ENCODE assay signal across 1 cellular context in the genomic region with DNA sequence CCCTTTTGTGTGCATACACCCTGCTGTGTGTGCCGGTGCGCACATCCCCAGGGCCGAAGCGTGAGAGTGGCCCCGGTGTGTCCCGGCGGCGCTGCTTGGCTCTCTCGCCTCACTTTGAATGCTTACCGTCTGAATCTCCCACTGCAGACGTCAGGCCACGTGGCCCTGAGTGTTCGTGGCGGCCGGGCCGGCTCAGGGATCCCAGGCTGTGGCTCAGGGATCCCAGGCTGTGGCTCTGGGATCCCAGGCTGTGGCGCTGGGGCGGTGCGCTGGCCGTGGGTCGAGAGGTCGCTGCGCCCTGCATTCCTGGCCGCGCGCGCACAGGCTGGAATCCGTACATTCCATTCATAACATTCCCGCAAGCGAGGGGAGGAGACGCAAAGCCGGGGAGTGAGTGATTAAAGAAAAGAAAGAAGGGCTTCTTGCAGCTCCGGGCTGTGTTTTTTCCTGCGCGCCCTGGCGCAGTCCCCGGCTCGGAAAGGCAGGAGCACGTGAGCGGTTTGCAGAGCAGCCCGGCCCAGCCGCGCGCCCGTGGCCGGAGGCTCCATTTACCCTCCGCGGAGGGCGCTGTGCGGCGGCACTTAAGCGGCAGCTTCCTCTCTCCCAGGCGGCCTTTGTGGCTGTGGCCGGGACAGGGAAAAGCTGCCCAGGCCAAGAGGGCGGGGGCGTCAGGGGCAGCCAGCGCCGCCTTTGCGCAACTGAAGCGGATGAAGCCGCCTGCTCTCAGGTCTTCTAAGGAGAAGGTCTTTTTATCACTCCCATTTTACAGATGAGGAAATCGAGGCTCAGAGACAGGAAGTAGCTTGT.
TF ChIP-seq lines count a peak whose summit lies in the region.

No MANE protein-coding gene starts in this region.

TF ChIP-seq in HepG2, 621 proteins besides CTCF, POLR2A, EP300 and RAD21 (continued from another document and continues in another):
- TF ChIP-seq, protein P1, sequence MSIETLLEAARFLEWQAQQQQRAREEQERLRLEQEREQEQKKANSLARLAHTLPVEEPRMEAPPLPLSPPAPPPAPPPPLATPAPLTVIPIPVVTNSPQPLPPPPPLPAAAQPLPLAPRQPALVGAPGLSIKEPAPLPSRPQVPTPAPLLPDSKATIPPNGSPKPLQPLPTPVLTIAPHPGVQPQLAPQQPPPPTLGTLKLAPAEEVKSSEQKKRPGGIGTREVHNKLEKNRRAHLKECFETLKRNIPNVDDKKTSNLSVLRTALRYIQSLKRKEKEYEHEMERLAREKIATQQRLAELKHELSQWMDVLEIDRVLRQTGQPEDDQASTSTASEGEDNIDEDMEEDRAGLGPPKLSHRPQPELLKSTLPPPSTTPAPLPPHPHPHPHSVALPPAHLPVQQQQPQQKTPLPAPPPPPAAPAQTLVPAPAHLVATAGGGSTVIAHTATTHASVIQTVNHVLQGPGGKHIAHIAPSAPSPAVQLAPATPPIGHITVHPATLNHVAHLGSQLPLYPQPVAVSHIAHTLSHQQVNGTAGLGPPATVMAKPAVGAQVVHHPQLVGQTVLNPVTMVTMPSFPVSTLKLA (IDR thresholded peaks at IDR 0.05): 0 out of 2 replicates have a peak, but pooled peaks have one; percentile 7
- TF ChIP-seq ONECUT2 (CRISPR knock-in tag; IDR thresholded peaks at IDR 0.05) (no peak), TP53 (CRISPR knock-in tag; conservative IDR thresholded peaks at IDR 0.05) (no peak), SP4 (CRISPR knock-in tag; IDR thresholded peaks at IDR 0.05) (no peak; the same call in 1 of the 2 replicates), CREM (IDR thresholded peaks at IDR 0.05) (no peak), CREM (CRISPR knock-in tag; IDR thresholded peaks at IDR 0.05) (no peak), HOXA9 (CRISPR knock-in tag; IDR thresholded peaks at IDR 0.05; ENCODE audit: borderline replicate concordance) (no peak), NR2C2 (CRISPR knock-in tag; IDR thresholded peaks at IDR 0.05; ENCODE audit: borderline replicate concordance) (peak; percentile 29; the same call in 1 of the 2 replicates), FOXJ3 (CRISPR knock-in tag; IDR thresholded peaks at IDR 0.05; ENCODE audit: borderline replicate concordance) (peak; percentile 55; the same call in 1 of the 2 replicates), RFXANK (CRISPR knock-in tag; IDR thresholded peaks at IDR 0.05) (0 out of 2 replicates have a peak, but pooled peaks have one; percentile 22), KDM5B (CRISPR knock-in tag; IDR thresholded peaks at IDR 0.05; ENCODE audit: borderline replicate concordance) (peak; percentile 83; the same call in 1 of the 2 replicates), GZF1 (CRISPR knock-in tag; IDR thresholded peaks at IDR 0.05) (peak; percentile 91; the same call in 1 of the 2 replicates), ZNF709 (CRISPR knock-in tag; IDR thresholded peaks at IDR 0.05) (peak; percentile 48; the same call in 1 of the 2 replicates), ZNF761 (CRISPR knock-in tag; conservative IDR thresholded peaks at IDR 0.05) (0 out of 2 replicates have a peak, but pooled peaks have one; percentile 80), GATAD1 (CRISPR knock-in tag; IDR thresholded peaks at IDR 0.05) (peak; percentile 42; the same call in 1 of the 2 replicates), KDM4B (CRISPR knock-in tag; IDR thresholded peaks at IDR 0.05) (peak; percentile 45; the same call in 1 of the 2 replicates), HNRNPLL (IDR thresholded peaks at IDR 0.05; ENCODE audit: low read depth, low read length, poor library complexity, severe bottlenecking) (peak; percentile 67)
- TF ChIP-seq, protein P2, sequence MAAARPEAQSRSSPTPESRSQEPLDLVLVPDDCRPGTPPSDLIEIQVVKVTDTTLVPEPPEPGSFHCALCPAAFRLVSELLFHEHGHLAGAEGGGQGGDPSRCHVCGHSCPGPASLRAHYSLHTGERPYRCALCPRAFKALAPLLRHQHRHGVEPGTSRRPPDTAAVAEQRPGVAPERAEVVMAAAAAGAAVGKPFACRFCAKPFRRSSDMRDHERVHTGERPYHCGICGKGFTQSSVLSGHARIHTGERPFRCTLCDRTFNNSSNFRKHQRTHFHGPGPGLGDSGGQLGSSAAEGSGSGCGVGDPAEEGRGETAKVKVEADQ (CRISPR knock-in tag; IDR thresholded peaks at IDR 0.05; ENCODE audit: borderline replicate concordance): no peak
- TF ChIP-seq, protein P3, sequence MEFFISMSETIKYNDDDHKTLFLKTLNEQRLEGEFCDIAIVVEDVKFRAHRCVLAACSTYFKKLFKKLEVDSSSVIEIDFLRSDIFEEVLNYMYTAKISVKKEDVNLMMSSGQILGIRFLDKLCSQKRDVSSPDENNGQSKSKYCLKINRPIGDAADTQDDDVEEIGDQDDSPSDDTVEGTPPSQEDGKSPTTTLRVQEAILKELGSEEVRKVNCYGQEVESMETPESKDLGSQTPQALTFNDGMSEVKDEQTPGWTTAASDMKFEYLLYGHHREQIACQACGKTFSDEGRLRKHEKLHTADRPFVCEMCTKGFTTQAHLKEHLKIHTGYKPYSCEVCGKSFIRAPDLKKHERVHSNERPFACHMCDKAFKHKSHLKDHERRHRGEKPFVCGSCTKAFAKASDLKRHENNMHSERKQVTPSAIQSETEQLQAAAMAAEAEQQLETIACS (CRISPR knock-in tag; IDR thresholded peaks at IDR 0.05): peak; percentile 94
- TF ChIP-seq, protein P4, sequence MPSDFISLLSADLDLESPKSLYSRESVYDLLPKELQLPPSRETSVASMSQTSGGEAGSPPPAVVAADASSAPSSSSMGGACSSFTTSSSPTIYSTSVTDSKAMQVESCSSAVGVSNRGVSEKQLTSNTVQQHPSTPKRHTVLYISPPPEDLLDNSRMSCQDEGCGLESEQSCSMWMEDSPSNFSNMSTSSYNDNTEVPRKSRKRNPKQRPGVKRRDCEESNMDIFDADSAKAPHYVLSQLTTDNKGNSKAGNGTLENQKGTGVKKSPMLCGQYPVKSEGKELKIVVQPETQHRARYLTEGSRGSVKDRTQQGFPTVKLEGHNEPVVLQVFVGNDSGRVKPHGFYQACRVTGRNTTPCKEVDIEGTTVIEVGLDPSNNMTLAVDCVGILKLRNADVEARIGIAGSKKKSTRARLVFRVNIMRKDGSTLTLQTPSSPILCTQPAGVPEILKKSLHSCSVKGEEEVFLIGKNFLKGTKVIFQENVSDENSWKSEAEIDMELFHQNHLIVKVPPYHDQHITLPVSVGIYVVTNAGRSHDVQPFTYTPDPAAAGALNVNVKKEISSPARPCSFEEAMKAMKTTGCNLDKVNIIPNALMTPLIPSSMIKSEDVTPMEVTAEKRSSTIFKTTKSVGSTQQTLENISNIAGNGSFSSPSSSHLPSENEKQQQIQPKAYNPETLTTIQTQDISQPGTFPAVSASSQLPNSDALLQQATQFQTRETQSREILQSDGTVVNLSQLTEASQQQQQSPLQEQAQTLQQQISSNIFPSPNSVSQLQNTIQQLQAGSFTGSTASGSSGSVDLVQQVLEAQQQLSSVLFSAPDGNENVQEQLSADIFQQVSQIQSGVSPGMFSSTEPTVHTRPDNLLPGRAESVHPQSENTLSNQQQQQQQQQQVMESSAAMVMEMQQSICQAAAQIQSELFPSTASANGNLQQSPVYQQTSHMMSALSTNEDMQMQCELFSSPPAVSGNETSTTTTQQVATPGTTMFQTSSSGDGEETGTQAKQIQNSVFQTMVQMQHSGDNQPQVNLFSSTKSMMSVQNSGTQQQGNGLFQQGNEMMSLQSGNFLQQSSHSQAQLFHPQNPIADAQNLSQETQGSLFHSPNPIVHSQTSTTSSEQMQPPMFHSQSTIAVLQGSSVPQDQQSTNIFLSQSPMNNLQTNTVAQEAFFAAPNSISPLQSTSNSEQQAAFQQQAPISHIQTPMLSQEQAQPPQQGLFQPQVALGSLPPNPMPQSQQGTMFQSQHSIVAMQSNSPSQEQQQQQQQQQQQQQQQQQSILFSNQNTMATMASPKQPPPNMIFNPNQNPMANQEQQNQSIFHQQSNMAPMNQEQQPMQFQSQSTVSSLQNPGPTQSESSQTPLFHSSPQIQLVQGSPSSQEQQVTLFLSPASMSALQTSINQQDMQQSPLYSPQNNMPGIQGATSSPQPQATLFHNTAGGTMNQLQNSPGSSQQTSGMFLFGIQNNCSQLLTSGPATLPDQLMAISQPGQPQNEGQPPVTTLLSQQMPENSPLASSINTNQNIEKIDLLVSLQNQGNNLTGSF (CRISPR knock-in tag; IDR thresholded peaks at IDR 0.05): no peak
- TF ChIP-seq, protein P5, sequence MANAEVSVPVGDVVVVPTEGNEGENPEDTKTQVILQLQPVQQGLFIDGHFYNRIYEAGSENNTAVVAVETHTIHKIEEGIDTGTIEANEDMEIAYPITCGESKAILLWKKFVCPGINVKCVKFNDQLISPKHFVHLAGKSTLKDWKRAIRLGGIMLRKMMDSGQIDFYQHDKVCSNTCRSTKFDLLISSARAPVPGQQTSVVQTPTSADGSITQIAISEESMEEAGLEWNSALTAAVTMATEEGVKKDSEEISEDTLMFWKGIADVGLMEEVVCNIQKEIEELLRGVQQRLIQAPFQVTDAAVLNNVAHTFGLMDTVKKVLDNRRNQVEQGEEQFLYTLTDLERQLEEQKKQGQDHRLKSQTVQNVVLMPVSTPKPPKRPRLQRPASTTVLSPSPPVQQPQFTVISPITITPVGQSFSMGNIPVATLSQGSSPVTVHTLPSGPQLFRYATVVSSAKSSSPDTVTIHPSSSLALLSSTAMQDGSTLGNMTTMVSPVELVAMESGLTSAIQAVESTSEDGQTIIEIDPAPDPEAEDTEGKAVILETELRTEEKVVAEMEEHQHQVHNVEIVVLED (CRISPR knock-in tag; IDR thresholded peaks at IDR 0.05; ENCODE audit: borderline replicate concordance): peak; percentile 43; the same call in 1 of the 2 replicates
- TF ChIP-seq, protein P6, sequence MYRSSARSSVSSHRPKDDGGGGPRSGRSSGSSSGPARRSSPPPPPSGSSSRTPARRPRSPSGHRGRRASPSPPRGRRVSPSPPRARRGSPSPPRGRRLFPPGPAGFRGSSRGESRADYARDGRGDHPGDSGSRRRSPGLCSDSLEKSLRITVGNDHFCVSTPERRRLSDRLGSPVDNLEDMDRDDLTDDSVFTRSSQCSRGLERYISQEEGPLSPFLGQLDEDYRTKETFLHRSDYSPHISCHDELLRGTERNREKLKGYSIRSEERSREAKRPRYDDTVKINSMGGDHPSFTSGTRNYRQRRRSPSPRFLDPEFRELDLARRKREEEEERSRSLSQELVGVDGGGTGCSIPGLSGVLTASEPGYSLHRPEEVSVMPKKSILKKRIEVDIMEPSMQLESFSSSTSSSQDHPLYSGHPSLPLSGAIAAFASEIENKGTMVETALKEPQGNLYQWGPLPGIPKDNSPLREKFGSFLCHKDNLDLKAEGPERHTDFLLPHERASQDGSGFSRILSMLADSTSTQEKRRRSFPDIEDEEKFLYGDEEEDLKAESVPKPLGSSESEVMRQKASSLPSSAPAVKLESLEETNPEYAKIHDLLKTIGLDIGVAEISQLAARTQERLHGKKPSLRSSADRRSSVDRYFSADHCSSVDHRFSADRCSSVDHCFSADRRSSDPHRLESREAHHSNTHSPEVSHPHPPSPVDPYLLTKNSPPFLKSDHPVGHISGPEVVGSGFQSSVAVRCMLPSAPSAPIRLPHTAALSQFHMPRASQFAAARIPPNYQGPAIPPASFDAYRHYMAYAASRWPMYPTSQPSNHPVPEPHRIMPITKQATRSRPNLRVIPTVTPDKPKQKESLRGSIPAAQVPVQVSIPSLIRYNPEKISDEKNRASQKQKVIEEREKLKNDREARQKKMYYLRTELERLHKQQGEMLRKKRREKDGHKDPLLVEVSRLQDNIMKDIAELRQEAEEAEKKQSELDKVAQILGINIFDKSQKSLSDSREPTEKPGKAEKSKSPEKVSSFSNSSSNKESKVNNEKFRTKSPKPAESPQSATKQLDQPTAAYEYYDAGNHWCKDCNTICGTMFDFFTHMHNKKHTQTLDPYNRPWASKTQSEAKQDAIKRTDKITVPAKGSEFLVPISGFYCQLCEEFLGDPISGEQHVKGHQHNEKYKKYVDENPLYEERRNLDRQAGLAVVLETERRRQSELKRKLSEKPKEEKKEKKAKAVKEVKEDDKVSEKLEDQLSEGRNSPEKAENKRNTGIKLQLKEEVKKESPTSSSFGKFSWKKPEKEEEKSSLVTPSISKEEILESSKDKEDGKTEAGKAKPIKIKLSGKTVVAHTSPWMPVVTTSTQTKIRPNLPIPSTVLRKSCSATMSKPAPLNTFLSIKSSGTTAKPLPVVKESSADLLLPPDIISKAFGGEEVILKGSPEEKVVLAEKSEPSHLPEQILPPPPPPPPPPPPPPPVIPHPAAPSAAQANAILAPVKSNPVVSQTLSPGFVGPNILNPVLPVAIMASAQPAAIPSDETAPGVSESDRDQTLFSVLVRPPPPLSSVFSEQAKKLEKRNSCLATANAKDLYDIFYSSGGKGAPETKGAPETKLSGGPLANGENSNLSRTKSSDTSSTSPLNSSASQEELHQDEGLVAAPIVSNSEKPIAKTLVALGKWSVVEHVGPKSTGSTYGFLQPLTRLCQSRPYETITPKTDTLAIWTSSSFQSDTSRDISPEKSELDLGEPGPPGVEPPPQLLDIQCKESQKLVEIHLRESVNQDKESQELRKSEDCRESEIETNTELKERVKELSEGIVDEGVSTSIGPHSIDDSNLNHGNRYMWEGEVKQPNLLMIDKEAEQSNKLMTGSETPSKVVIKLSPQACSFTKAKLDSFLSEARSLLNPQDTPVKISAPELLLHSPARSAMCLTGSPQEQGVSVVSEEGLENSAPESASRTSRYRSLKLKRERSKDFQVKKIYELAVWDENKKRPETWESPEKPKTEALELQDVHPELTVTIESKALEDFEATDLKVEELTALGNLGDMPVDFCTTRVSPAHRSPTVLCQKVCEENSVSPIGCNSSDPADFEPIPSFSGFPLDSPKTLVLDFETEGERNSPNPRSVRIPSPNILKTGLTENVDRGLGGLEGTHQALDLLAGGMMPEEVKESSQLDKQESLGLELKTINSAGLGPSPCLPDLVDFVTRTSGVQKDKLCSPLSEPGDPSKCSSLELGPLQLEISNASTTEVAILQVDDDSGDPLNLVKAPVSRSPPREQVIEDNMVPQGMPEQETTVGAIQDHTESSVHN (CRISPR knock-in tag; IDR thresholded peaks at IDR 0.05): no peak; the same call in 1 of the 2 replicates
- TF ChIP-seq, protein P7, sequence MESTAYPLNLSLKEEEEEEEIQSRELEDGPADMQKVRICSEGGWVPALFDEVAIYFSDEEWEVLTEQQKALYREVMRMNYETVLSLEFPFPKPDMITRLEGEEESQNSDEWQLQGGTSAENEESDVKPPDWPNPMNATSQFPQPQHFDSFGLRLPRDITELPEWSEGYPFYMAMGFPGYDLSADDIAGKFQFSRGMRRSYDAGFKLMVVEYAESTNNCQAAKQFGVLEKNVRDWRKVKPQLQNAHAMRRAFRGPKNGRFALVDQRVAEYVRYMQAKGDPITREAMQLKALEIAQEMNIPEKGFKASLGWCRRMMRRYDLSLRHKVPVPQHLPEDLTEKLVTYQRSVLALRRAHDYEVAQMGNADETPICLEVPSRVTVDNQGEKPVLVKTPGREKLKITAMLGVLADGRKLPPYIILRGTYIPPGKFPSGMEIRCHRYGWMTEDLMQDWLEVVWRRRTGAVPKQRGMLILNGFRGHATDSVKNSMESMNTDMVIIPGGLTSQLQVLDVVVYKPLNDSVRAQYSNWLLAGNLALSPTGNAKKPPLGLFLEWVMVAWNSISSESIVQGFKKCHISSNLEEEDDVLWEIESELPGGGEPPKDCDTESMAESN (CRISPR knock-in tag; conservative IDR thresholded peaks at IDR 0.05): peak; percentile 91
- TF ChIP-seq, protein P8, sequence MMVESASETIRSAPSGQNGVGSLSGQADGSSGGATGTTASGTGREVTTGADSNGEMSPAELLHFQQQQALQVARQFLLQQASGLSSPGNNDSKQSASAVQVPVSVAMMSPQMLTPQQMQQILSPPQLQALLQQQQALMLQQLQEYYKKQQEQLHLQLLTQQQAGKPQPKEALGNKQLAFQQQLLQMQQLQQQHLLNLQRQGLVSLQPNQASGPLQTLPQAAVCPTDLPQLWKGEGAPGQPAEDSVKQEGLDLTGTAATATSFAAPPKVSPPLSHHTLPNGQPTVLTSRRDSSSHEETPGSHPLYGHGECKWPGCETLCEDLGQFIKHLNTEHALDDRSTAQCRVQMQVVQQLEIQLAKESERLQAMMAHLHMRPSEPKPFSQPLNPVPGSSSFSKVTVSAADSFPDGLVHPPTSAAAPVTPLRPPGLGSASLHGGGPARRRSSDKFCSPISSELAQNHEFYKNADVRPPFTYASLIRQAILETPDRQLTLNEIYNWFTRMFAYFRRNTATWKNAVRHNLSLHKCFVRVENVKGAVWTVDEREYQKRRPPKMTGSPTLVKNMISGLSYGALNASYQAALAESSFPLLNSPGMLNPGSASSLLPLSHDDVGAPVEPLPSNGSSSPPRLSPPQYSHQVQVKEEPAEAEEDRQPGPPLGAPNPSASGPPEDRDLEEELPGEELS (CRISPR knock-in tag; IDR thresholded peaks at IDR 0.05): 0 out of 2 replicates have a peak, but pooled peaks have one; percentile 11
